ENCODE assay signal across 11 cellular contexts in genomic region chr3:131083190-131083863, GRCh38. TPM values are rescaled to one million over a fixed set of nuclear protein-coding genes. Genes with fewer than 3 reads are reported as not detected.
DNase-seq lines count a peak whose midpoint lies in the region; TF ChIP-seq lines count a peak whose summit lies in the region.
"Had no signal": no experiment of that assay in that cellular context is flagged by ENCODE, and none has a peak within 500 bp of the region (broad histone marks: within the 10 kb centered on the region; RNA-seq: fewer than 3 reads in every experiment).

No MANE protein-coding gene starts in this region.

- TF ChIP-seq RAD21 in neural cell (conservative IDR thresholded peaks at IDR 0.05): no peak

- H3K36me3 ChIP-seq in neural cell (ENCODE audit: insufficient read depth, low read length): no peaks in the 10 kb centered on the region
- no peaks in the 10 kb centered on the region for H3K36me3 ChIP-seq in tibial nerve
- H3K36me3 ChIP-seq: uterus had no signal

- TF ChIP-seq POLR2A in tibial nerve (IDR thresholded peaks at IDR 0.05): no peak

- H3K36me3 Mint-ChIP-seq in activated CD4-positive, alpha-beta memory T cell treated with anti-CD3 and anti-CD28 coated beads for 36 hours: no peaks in the 10 kb centered on the region

- POLR2A ChIA-PET in activated CD4-positive, alpha-beta memory T cell treated with anti-CD3 and anti-CD28 coated beads for 36 hours (lab: Charles Lee): no interaction called here

- no peak overlapping the region for H3K27ac ChIP-seq in neural cell (ENCODE audit: low read length)
- no peak overlapping the region for H3K27ac ChIP-seq in tibial nerve
- H3K27ac ChIP-seq: parathyroid adenoma, uterus had no signal

- H3K4me1 Mint-ChIP-seq in activated CD4-positive, alpha-beta memory T cell treated with anti-CD3 and anti-CD28 coated beads for 36 hours (ENCODE audit: low read depth): no peaks in the 10 kb centered on the region

- no peaks in the 10 kb centered on the region for H3K27me3 Mint-ChIP-seq in activated CD4-positive, alpha-beta memory T cell treated with anti-CD3 and anti-CD28 coated beads for 36 hours

- intact Hi-C loops in activated CD4-positive, alpha-beta memory T cell treated with anti-CD3 and anti-CD28 coated beads for 36 hours (cut with micrococcal nuclease): no loop called here

- no peaks in the 10 kb centered on the region for H3K9me3 Mint-ChIP-seq in activated CD4-positive, alpha-beta memory T cell treated with anti-CD3 and anti-CD28 coated beads for 36 hours

- peaks cover 0 to 8% (median 0%) of the 10 kb centered on the region in 4 donors for H3K4me1 ChIP-seq in tibial nerve
- H3K4me1 ChIP-seq: parathyroid adenoma, uterus had no signal

- H3K27me3 ChIP-seq in neural cell (ENCODE audit: insufficient read depth, low read depth, low read length) (no peaks in the 10 kb centered on the region), tibial nerve (no peaks in the 10 kb centered on the region)
- H3K27me3 ChIP-seq: uterus had no signal

- CTCF ChIA-PET in activated CD4-positive, alpha-beta memory T cell treated with anti-CD3 and anti-CD28 coated beads for 36 hours (lab: Charles Lee): no interaction called here

- H3K27ac Mint-ChIP-seq in activated CD4-positive, alpha-beta memory T cell treated with anti-CD3 and anti-CD28 coated beads for 36 hours: no peak overlapping the region

- H2AFZ ChIP-seq in neural cell (ENCODE audit: low read depth, low read length): peak overlapping the region; percentile 19
- H2AFZ ChIP-seq: parathyroid adenoma had no signal

- peak; percentile 22 for TF ChIP-seq EP300 in neural cell (conservative IDR thresholded peaks at IDR 0.05; ENCODE audit: poor library complexity, severe bottlenecking)
- TF ChIP-seq EP300 in tibial nerve (IDR thresholded peaks at IDR 0.05): no peak

- H3K9me2 ChIP-seq in neural cell (ENCODE audit: insufficient read depth, low read length): no peaks in the 10 kb centered on the region

- no peak overlapping the region for H3K4me3 ChIP-seq in cardiac fibroblast (replicated peaks in 1 of 2; ENCODE audit: low read depth in 2 of 2, low read length in 2 of 2)
- H3K4me3 ChIP-seq in neural cell (ENCODE audit: low read length): peak overlapping the region; percentile 45
- no peak overlapping the region for H3K4me3 ChIP-seq in tibial nerve
- H3K4me3 ChIP-seq: uterus had no signal

- WGBS in tibial nerve, 2 donors: 13 to 28% methylated on average over 4 of the region's 4 CpGs

- DNase-seq in DMS79 (lab: John Stamatoyannopoulos, UW) (peak; percentile 60), NCI-H2029 treated with DMSO at 0.1 percent for 48 hours (lab: John Stamatoyannopoulos, UW) (peak; percentile 7), cardiac fibroblast (ENCODE audit: low read depth in 2 of 2) (peak; percentile 14 to 68), tibial nerve (ENCODE audit: low spot score in 2 of 2) (no peak), GM20000 (ENCODE audit: low spot score) (no peak), amniotic stem cell (lab: John Stamatoyannopoulos, UW) (no peak)
- no peak for DNase-seq in activated CD4-positive, alpha-beta memory T cell treated with anti-CD3 and anti-CD28 coated beads for 36 hours
- DNase-seq: effector CD4-positive, alpha-beta T cell; uterus had no signal

- H3K9me3 ChIP-seq in neural cell (ENCODE audit: low read length) (no peaks in the 10 kb centered on the region), tibial nerve (no peaks in the 10 kb centered on the region)
- H3K9me3 ChIP-seq: uterus had no signal

- H3K4me2 ChIP-seq in neural cell (ENCODE audit: low read length): peak overlapping the region; percentile 50

- no peaks in the 10 kb centered on the region for H4K20me1 ChIP-seq in neural cell (ENCODE audit: insufficient read depth)

- TF ChIP-seq CTCF in cardiac fibroblast (IDR thresholded peaks at IDR 0.05; ENCODE audit: low read depth, low read length) (no peak), neural cell (IDR thresholded peaks at IDR 0.05; ENCODE audit: poor library complexity, severe bottlenecking) (no peak), tibial nerve (IDR thresholded peaks at IDR 0.05) (no peak), GM20000 (IDR thresholded peaks at IDR 0.05; ENCODE audit: extremely low read depth, missing control alignments) (no peak)

- no peaks in the 10 kb centered on the region for H3K79me2 ChIP-seq in neural cell (replicated peaks; ENCODE audit: insufficient read depth, low read length)
- H3K79me2 ChIP-seq: parathyroid adenoma had no signal

- H3F3A ChIP-seq in neural cell (ENCODE audit: insufficient read depth, low read length, poor library complexity, severe bottlenecking): no peaks in the 10 kb centered on the region

- no peak overlapping the region for H3K9ac ChIP-seq in neural cell (ENCODE audit: low read length)
- H3K9ac ChIP-seq: parathyroid adenoma had no signal

- no peak overlapping the region for H3K4me3 Mint-ChIP-seq in activated CD4-positive, alpha-beta memory T cell treated with anti-CD3 and anti-CD28 coated beads for 36 hours

TF ChIP-seq in neural cell, 6 proteins besides CTCF, POLR2A, EP300 and RAD21:
- TF ChIP-seq REST (IDR thresholded peaks at IDR 0.05; ENCODE audit: borderline replicate concordance) (no peak), TAF1 (IDR thresholded peaks at IDR 0.05; ENCODE audit: low read depth) (no peak), SMC3 (conservative IDR thresholded peaks at IDR 0.05; ENCODE audit: poor library complexity) (no peak), EZH2 (IDR thresholded peaks at IDR 0.05; ENCODE audit: borderline replicate concordance, insufficient read depth, low read length, poor library complexity, severe bottlenecking) (no peak), POLR2AphosphoS5 (IDR thresholded peaks at IDR 0.05) (no peak), MXI1 (conservative IDR thresholded peaks at IDR 0.05; ENCODE audit: poor library complexity, severe bottlenecking) (no peak)

RNA-seq across cellular contexts. Expression of gene NEK11, which starts 56.6 kb away (rescaled TPM):
- 3.8 and 6.1 TPM in 2 replicates for polyA plus RNA-seq in neural cell
- polyA minus RNA-seq in neural cell: 4.9 and 11.7 TPM in 2 replicates
- total RNA-seq in tibial nerve: 10 to 100 TPM in 3 of 4 donors, 1 to 10 TPM in 1; 7.0 to 32.8 (median 15.3) TPM
- 1 to 10 TPM; 1.2 to 1.3 TPM for total RNA-seq in activated CD4-positive, alpha-beta memory T cell treated with anti-CD3 and anti-CD28 coated beads for 36 hours

RNA-seq across cellular contexts. Expression of gene ASTE1, which starts 56.7 kb away (rescaled TPM):
- 2.0 TPM in 2 replicates for polyA plus RNA-seq in neural cell
- 2.7 and 2.8 TPM in 2 replicates for polyA minus RNA-seq in neural cell
- 1 to 10 TPM; 5.2 to 8.1 (median 6.3) TPM for total RNA-seq in tibial nerve
- total RNA-seq in activated CD4-positive, alpha-beta memory T cell treated with anti-CD3 and anti-CD28 coated beads for 36 hours: 10 to 100 TPM in 1 of 2 experiments, 1 to 10 TPM in 1; 7.8 to 10.1 TPM

Comparison
In these comparisons a context has a peak if more than half of its experiments do, and no peak if none do; other contexts are left out.
1. DNase-seq: peak in DMS79 (single experiment), NCI-H2029 treated with DMSO at 0.1 percent for 48 hours (single experiment) and cardiac fibroblast (2 of 2); none in tibial nerve (0 of 2), GM20000 (single experiment), amniotic stem cell (single experiment) and activated CD4-positive, alpha-beta memory T cell treated with anti-CD3 and anti-CD28 coated beads for 36 hours (single experiment).